Comparison of ENCODE assay signal across 9 cellular contexts in genomic region chr5:178551059-178551458, GRCh38. TPM values are rescaled to one million over a fixed set of nuclear protein-coding genes. Genes with fewer than 3 reads are reported as not detected.
DNase-seq lines count a peak whose midpoint lies in the region; ATAC-seq lines count a peak whose summit lies in the region.
"Had no signal": no experiment of that assay in that cellular context is flagged by ENCODE, and none has a peak within 500 bp of the region (broad histone marks: within the 10 kb centered on the region; RNA-seq: fewer than 3 reads in every experiment).

No MANE protein-coding gene starts in this region.

- H3K4me3 Mint-ChIP-seq in CD8-positive, alpha-beta memory T cell, result no peak overlapping the region

- H2BK15ac ChIP-seq in mesendoderm (replicated peaks; ENCODE audit: low read depth), result no peak overlapping the region

- peaks cover 2% of the 10 kb centered on the region for H3K79me1 ChIP-seq in mesendoderm (ENCODE audit: low read length)

- H3K36me3 Mint-ChIP-seq in CD8-positive, alpha-beta memory T cell, result no peaks in the 10 kb centered on the region

- H3K27me3 ChIP-seq in GM23248 (replicated peaks; ENCODE audit: insufficient read depth), result no peaks in the 10 kb centered on the region
- H3K27me3 ChIP-seq in CD8-positive, alpha-beta memory T cell (ENCODE audit: insufficient read depth, low read length, poor library complexity, severe bottlenecking), result no peaks in the 10 kb centered on the region
- H3K27me3 ChIP-seq in mesendoderm (ENCODE audit: insufficient read depth, low read length, poor library complexity), result no peaks in the 10 kb centered on the region

- no peak overlapping the region for H3K23ac ChIP-seq in mesendoderm (ENCODE audit: low read length)

- H3K9ac ChIP-seq in GM23248 (no peak overlapping the region), mesendoderm (ENCODE audit: low read length) (no peak overlapping the region)
- H3K9ac ChIP-seq: KMS-11 had no signal

- no peak overlapping the region for H3K18ac ChIP-seq in mesendoderm (ENCODE audit: low read length)

- H4K8ac ChIP-seq in mesendoderm (ENCODE audit: low read depth, low read length), result no peak overlapping the region

- H3K27ac ChIP-seq in GM23248 (no peak overlapping the region), mesendoderm (ENCODE audit: low read depth, low read length) (no peak overlapping the region)
- no peak overlapping the region for H3K27ac ChIP-seq in CD8-positive, alpha-beta memory T cell (ENCODE audit: low read depth, low read length)
- H3K27ac ChIP-seq: KMS-11 had no signal

- H3K4me1 ChIP-seq in GM23248 (ENCODE audit: insufficient read depth) (no peaks in the 10 kb centered on the region), mesendoderm (ENCODE audit: control insufficient read depth, low read depth, low read length) (peaks cover 1% of the 10 kb centered on the region)
- no peaks in the 10 kb centered on the region for H3K4me1 ChIP-seq in CD8-positive, alpha-beta memory T cell (ENCODE audit: insufficient read depth, low read length)

- no peaks in the 10 kb centered on the region for H3K9me3 Mint-ChIP-seq in CD8-positive, alpha-beta memory T cell

- ATAC-seq in GM21717 (IDR thresholded peaks at IDR 0.05; ENCODE audit: unreplicated experiment), result no peak

- no peaks in the 10 kb centered on the region for H3K36me3 ChIP-seq in GM23248 (ENCODE audit: low read depth)
- no peaks in the 10 kb centered on the region for H3K36me3 ChIP-seq in CD8-positive, alpha-beta memory T cell (ENCODE audit: insufficient read depth, low read length)
- no peaks in the 10 kb centered on the region for H3K36me3 ChIP-seq in mesendoderm (ENCODE audit: control insufficient read depth, insufficient read depth, low read length)

- H3K79me2 ChIP-seq in GM23248 (ENCODE audit: insufficient read depth), result no peaks in the 10 kb centered on the region
- H3K79me2 ChIP-seq in mesendoderm (ENCODE audit: control insufficient read depth, insufficient read depth, low read length), result no peaks in the 10 kb centered on the region

- no peaks in the 10 kb centered on the region for H4K20me1 ChIP-seq in GM23248 (ENCODE audit: insufficient read depth)

- no peaks in the 10 kb centered on the region for H3K9me2 ChIP-seq in GM23248 (ENCODE audit: insufficient read depth)

- H4K5ac ChIP-seq in mesendoderm (ENCODE audit: low read length), result no peak overlapping the region

- H3K9me3 ChIP-seq in GM23248 (ENCODE audit: low read depth), result no peaks in the 10 kb centered on the region
- H3K9me3 ChIP-seq in CD8-positive, alpha-beta memory T cell (ENCODE audit: low read length), result no peaks in the 10 kb centered on the region

- no peak overlapping the region for H2AK5ac ChIP-seq in mesendoderm (ENCODE audit: low read length)

- peaks cover 2 to 28% of the 10 kb centered on the region in 2 donors for H3K27me3 Mint-ChIP-seq in CD8-positive, alpha-beta memory T cell

- H3K4me3 ChIP-seq in GM23248 (no peak overlapping the region), skeletal muscle cell (ENCODE audit: low read depth, low read length) (no peak overlapping the region), mesendoderm (ENCODE audit: low read length) (no peak overlapping the region)
- no peak overlapping the region for H3K4me3 ChIP-seq in CD8-positive, alpha-beta memory T cell (ENCODE audit: low read length)

- H3K56ac ChIP-seq in mesendoderm (ENCODE audit: low read length), result no peak overlapping the region

- DNase-seq in GM23248 (peak; percentile 57), NOMO-1 treated with DMSO at 0.1 percent for 48 hours (lab: John Stamatoyannopoulos, UW; ENCODE audit: unreplicated experiment) (peak; percentile 65), epidermal melanocyte (ENCODE audit: insufficient read length, low spot score) (peak; percentile 48), skeletal muscle cell (ENCODE audit: low read depth) (peak; percentile 1), SHP77 treated with DMSO at 0.1 percent for 48 hours (lab: John Stamatoyannopoulos, UW) (no peak), mesendoderm (no peak)
- no peak for DNase-seq in CD8-positive, alpha-beta memory T cell

- POLR2A ChIA-PET in CD8-positive, alpha-beta memory T cell (lab: Charles Lee), result no interaction called here

- H3K4me2 ChIP-seq in GM23248 (ENCODE audit: unreplicated experiment) (no peak overlapping the region), mesendoderm (ENCODE audit: low read length) (no peak overlapping the region)
- H3K4me2 ChIP-seq: KMS-11 had no signal

- H3K4ac ChIP-seq in mesendoderm (ENCODE audit: low read depth, low read length), result no peak overlapping the region

- H2BK120ac ChIP-seq in mesendoderm (ENCODE audit: low read depth, low read length), result no peak overlapping the region

- in situ Hi-C loops in GM23248 (cut with MboI), result loop anchor here (10.0 kb wide), 1 partner anchor 266 kb away; no protein-coding TSS in a partner anchor

- CTCF ChIA-PET in CD8-positive, alpha-beta memory T cell (lab: Charles Lee), result interaction anchor here (1.7 to 2.0 kb wide), 2 partner anchors 271 to 316 kb away, joined by 5 to 8 read pairs; no protein-coding TSS in a partner anchor

- peaks cover 0 to 5% (median 0%) of the 10 kb centered on the region in 3 donors for H3K4me1 Mint-ChIP-seq in CD8-positive, alpha-beta memory T cell

- H3F3A ChIP-seq in GM23248 (ENCODE audit: insufficient read depth), result no peaks in the 10 kb centered on the region

- no peak overlapping the region for H2AFZ ChIP-seq in GM23248

- no peak overlapping the region for H2BK5ac ChIP-seq in mesendoderm (ENCODE audit: low read length)

- no peak overlapping the region for H3K27ac Mint-ChIP-seq in CD8-positive, alpha-beta memory T cell

RNA-seq across cellular contexts. Expression of gene COL23A1, which starts 39.1 kb away (rescaled TPM):
- not detected in 2 replicates for total RNA-seq in GM23248 (2014; rRNA removed; shearing (Covaris generic))
- not detected in 2 replicates for polyA plus RNA-seq in GM23248 (2016; fragmentation: Nextera tagmentation; extraction: Ambion mirVana)
- total RNA-seq in CD8-positive, alpha-beta memory T cell, result under 1 TPM; 0.20 to 0.28 TPM
- not detected for polyA plus RNA-seq in CD8-positive, alpha-beta memory T cell
- 0.49 TPM for polyA plus RNA-seq in mesendoderm (2013, experiment 1 of 2)
- 0.45 TPM for polyA plus RNA-seq in mesendoderm (2013, experiment 2 of 2)

Comparison
In these comparisons a context has a peak if more than half of its experiments do, and no peak if none do; other contexts are left out.
1. DNase-seq: peak in GM23248 (single experiment), NOMO-1 treated with DMSO at 0.1 percent for 48 hours (single experiment), epidermal melanocyte (single experiment) and skeletal muscle cell (single experiment); none in CD8-positive, alpha-beta memory T cell (0 of 5), SHP77 treated with DMSO at 0.1 percent for 48 hours (single experiment) and mesendoderm (single experiment).